ENCODE assay signal across 2 cellular contexts in genomic region chr19:2777952-2778683, GRCh38.
TF ChIP-seq lines count a peak whose summit lies in the region.

No MANE protein-coding gene starts in this region.

TF ChIP-seq in HEK293, 187 proteins besides CTCF, POLR2A, EP300 and RAD21:
- TF ChIP-seq ZNF623 (tag by site-specific recombination; IDR thresholded peaks at IDR 0.05) (peak; percentile 94), ZNF624 (tag by site-specific recombination; IDR thresholded peaks at IDR 0.05) (no peak), PRDM1 (tag by site-specific recombination; IDR thresholded peaks at IDR 0.05) (no peak), ZNF274 (IDR thresholded peaks at IDR 0.05; ENCODE audit: low read length) (no peak), ZNF274 (tag by site-specific recombination; IDR thresholded peaks at IDR 0.05; ENCODE audit: borderline replicate concordance) (no peak)

TF ChIP-seq in GM12878, 131 proteins besides CTCF, POLR2A, EP300 and RAD21:
- TF ChIP-seq BCL3 (IDR thresholded peaks at IDR 0.05; ENCODE audit: borderline replicate concordance, insufficient read depth, low read depth, low read length, poor library complexity, severe bottlenecking) (no peak), YY1 (IDR thresholded peaks at IDR 0.05; ENCODE audit: low read depth, low read length) (no peak), E2F8 (IDR thresholded peaks at IDR 0.05; ENCODE audit: low read depth, partially characterized antibody) (no peak), NKRF (conservative IDR thresholded peaks at IDR 0.05) (no peak), ELK1 (IDR thresholded peaks at IDR 0.05; ENCODE audit: low read depth, low read length) (no peak), TBL1XR1 (IDR thresholded peaks at IDR 0.05; ENCODE audit: low read depth, low read length) (no peak), ZNF207 (IDR thresholded peaks at IDR 0.05; ENCODE audit: borderline replicate concordance) (no peak), ETV6 (conservative IDR thresholded peaks at IDR 0.05 in 1 of 2, IDR thresholded peaks at IDR 0.05 in 1 of 2; ENCODE audit: borderline replicate concordance in 1 of 2, low read depth in 1 of 2) (no peak), TARDBP (IDR thresholded peaks at IDR 0.05; ENCODE audit: borderline replicate concordance) (no peak)
